In genomic region chr17:34313164-34313563, GRCh38 we compare ENCODE assay signal across 22 cellular contexts. TPM values are rescaled to one million over a fixed set of nuclear protein-coding genes. Genes with fewer than 3 reads are reported as not detected.
DNase-seq lines count a peak whose midpoint lies in the region; ATAC-seq and TF ChIP-seq lines count a peak whose summit lies in the region.
"Had no signal": no experiment of that assay in that cellular context is flagged by ENCODE, and none has a peak within 500 bp of the region (broad histone marks: within the 10 kb centered on the region; RNA-seq: fewer than 3 reads in every experiment).

No MANE protein-coding gene starts in this region.

- in situ Hi-C loops in gastrocnemius medialis (cut with MboI; ENCODE audit: low sequenced_read_pairs in 4 of 4) (no loop called here), GM13976 (cut with MboI; ENCODE audit: low sequenced_read_pairs, unreplicated experiment) (no loop called here)

- no peaks in the 10 kb centered on the region for H3K36me3 ChIP-seq in gastrocnemius medialis
- H3K36me3 ChIP-seq: prostate gland had no signal

- no peak overlapping the region for H3K27ac Mint-ChIP-seq in T-helper 2 cell treated with Interferon-gamma antibody and Interleukin-4, amounts not matched to agents 5 μg/mL and 100 μg/mL, for 36 hours
- H3K27ac Mint-ChIP-seq: activated naive CD8-positive, alpha-beta T cell; CD4-positive, alpha-beta memory T cell; mesothelial cell of epicardium; nephron progenitor cell had no signal

- no peak for TF ChIP-seq POLR2A in gastrocnemius medialis (IDR thresholded peaks at IDR 0.05)

- DNase-seq in EH (ENCODE audit: low read depth) (peak; percentile 24), coronary artery (ENCODE audit: low spot score) (no peak), Right ventricle myocardium superior (no peak), gastrocnemius medialis (no peak), GM13976 (ENCODE audit: low spot score) (no peak), globus pallidus (ENCODE audit: low spot score) (no peak)
- no peak for DNase-seq in T-helper 2 cell treated with Interferon-gamma antibody and Interleukin-4, amounts not matched to agents 5 μg/mL and 100 μg/mL, for 36 hours (ENCODE audit: low spot score)
- DNase-seq: CD4-positive, alpha-beta memory T cell; dorsolateral prefrontal cortex; NCI-H1092; NCI-H2081; NCI-H510A; nephron progenitor cell; NK-92 treated with Interleukin-12 subunit alpha and Interleukin-12 subunit beta, amount 100 ng/mL, for 24 hours; RPMI8226 had no signal

- H3K27me3 Mint-ChIP-seq in T-helper 2 cell treated with Interferon-gamma antibody and Interleukin-4, amounts not matched to agents 5 μg/mL and 100 μg/mL, for 36 hours (ENCODE audit: low read depth): peaks cover 33% of the 10 kb centered on the region

- no peak for TF ChIP-seq CTCF in coronary artery (IDR thresholded peaks at IDR 0.05)
- no peak for TF ChIP-seq CTCF in gastrocnemius medialis (IDR thresholded peaks at IDR 0.05 in 4 of 5, conservative IDR thresholded peaks at IDR 0.05 in 1 of 5)
- TF ChIP-seq CTCF in GM13976 (IDR thresholded peaks at IDR 0.05; ENCODE audit: borderline replicate concordance, control extremely low read depth, extremely low read depth, insufficient read depth, missing control alignments): no peak

- no peaks in the 10 kb centered on the region for H3K27me3 ChIP-seq in gastrocnemius medialis

- H3K4me1 ChIP-seq in gastrocnemius medialis: peaks cover 0 to 28% of the 10 kb centered on the region in 2 donors
- H3K4me1 ChIP-seq: prostate gland had no signal

- H3K9me3 Mint-ChIP-seq in T-helper 2 cell treated with Interferon-gamma antibody and Interleukin-4, amounts not matched to agents 5 μg/mL and 100 μg/mL, for 36 hours: no peaks in the 10 kb centered on the region
- H3K9me3 Mint-ChIP-seq: brain, mesothelial cell of epicardium, nephron progenitor cell had no signal

- no peaks in the 10 kb centered on the region for H3K36me3 Mint-ChIP-seq in T-helper 2 cell treated with Interferon-gamma antibody and Interleukin-4, amounts not matched to agents 5 μg/mL and 100 μg/mL, for 36 hours (ENCODE audit: low read depth)
- H3K36me3 Mint-ChIP-seq: activated naive CD8-positive, alpha-beta T cell; brain; CD4-positive, alpha-beta memory T cell; mesothelial cell of epicardium had no signal

- peak; percentile 77 for ATAC-seq in Right ventricle myocardium superior (ENCODE audit: poor library complexity)
- peak in 1 of 2 donors; percentile 56 for ATAC-seq in gastrocnemius medialis
- no peak for ATAC-seq in GM21367 (IDR thresholded peaks at IDR 0.05; ENCODE audit: unreplicated experiment)

- intact Hi-C loops in Right ventricle myocardium superior (cut with DNase I): loop anchor here (5.0 kb wide), 1 partner anchor 44 kb away; the partner anchor contains the start of gene CCL13
- intact Hi-C loops in gastrocnemius medialis (cut with DNase I; ENCODE audit: low total_unique reads): loop anchor here (5.0 kb wide), 1 partner anchor 61 kb away; no protein-coding TSS in a partner anchor

- no peaks in the 10 kb centered on the region for H3K9me3 ChIP-seq in gastrocnemius medialis
- H3K9me3 ChIP-seq: prostate gland had no signal

- no peak overlapping the region for H3K4me3 Mint-ChIP-seq in T-helper 2 cell treated with Interferon-gamma antibody and Interleukin-4, amounts not matched to agents 5 μg/mL and 100 μg/mL, for 36 hours
- H3K4me3 Mint-ChIP-seq: activated naive CD8-positive, alpha-beta T cell; brain; CD4-positive, alpha-beta memory T cell; mesothelial cell of epicardium; nephron progenitor cell had no signal

- peak overlapping the region; percentile 41 to 81 for H3K27ac ChIP-seq in coronary artery
- peak overlapping the region in 3 of 4 donors; percentile 34 to 68 (median 64) for H3K27ac ChIP-seq in gastrocnemius medialis
- H3K27ac ChIP-seq: dorsolateral prefrontal cortex, KMS-11, prostate gland had no signal

- H3K4me1 Mint-ChIP-seq in T-helper 2 cell treated with Interferon-gamma antibody and Interleukin-4, amounts not matched to agents 5 μg/mL and 100 μg/mL, for 36 hours (ENCODE audit: low read depth): no peaks in the 10 kb centered on the region
- H3K4me1 Mint-ChIP-seq: brain; CD4-positive, alpha-beta memory T cell; nephron progenitor cell had no signal

- no peak overlapping the region for H3K4me3 ChIP-seq in coronary artery
- H3K4me3 ChIP-seq in gastrocnemius medialis: no peak overlapping the region
- H3K4me3 ChIP-seq: dorsolateral prefrontal cortex, prostate gland had no signal

RNA-seq across cellular contexts. Expression of gene CCL8, which starts 6.1 kb away (rescaled TPM):
- total RNA-seq in Right ventricle myocardium superior: not detected
- total RNA-seq in gastrocnemius medialis: under 1 TPM in 1 of 4 donors, not detected in 3; 0.61 TPM
- total RNA-seq: CD4-positive, alpha-beta memory T cell; epithelial cell of proximal tubule; mesothelial cell of epicardium; prostate gland had no signal

RNA-seq across cellular contexts. Expression of gene CCL11, which starts 27.6 kb away (rescaled TPM):
- total RNA-seq in Right ventricle myocardium superior (4.0 TPM), gastrocnemius medialis (not detected)
- total RNA-seq: CD4-positive, alpha-beta memory T cell; dorsolateral prefrontal cortex; epithelial cell of proximal tubule; mesothelial cell of epicardium had no signal

RNA-seq across cellular contexts. Expression of gene CCL13, which starts 43.1 kb away (rescaled TPM):
- 1.6 TPM for total RNA-seq in Right ventricle myocardium superior
- total RNA-seq in gastrocnemius medialis: 1 to 10 TPM in 1 of 4 donors, not detected in 3; 1.5 TPM
- total RNA-seq: CD4-positive, alpha-beta memory T cell; dorsolateral prefrontal cortex; epithelial cell of proximal tubule; mesothelial cell of epicardium; prostate gland had no signal

RNA-seq across cellular contexts. Expression of gene CCL7, which starts 43.1 kb away (rescaled TPM):
- total RNA-seq in Right ventricle myocardium superior (not detected), gastrocnemius medialis (not detected)
- total RNA-seq: CD4-positive, alpha-beta memory T cell; mesothelial cell of epicardium; prostate gland had no signal

RNA-seq across cellular contexts. Expression of gene CCL1, which starts 49.9 kb away (rescaled TPM):
- total RNA-seq in Right ventricle myocardium superior (not detected), gastrocnemius medialis (not detected)
- total RNA-seq: CD4-positive, alpha-beta memory T cell; epithelial cell of proximal tubule; mesothelial cell of epicardium; prostate gland had no signal
